ENCODE assay signal across 9 cellular contexts in the genomic region with DNA sequence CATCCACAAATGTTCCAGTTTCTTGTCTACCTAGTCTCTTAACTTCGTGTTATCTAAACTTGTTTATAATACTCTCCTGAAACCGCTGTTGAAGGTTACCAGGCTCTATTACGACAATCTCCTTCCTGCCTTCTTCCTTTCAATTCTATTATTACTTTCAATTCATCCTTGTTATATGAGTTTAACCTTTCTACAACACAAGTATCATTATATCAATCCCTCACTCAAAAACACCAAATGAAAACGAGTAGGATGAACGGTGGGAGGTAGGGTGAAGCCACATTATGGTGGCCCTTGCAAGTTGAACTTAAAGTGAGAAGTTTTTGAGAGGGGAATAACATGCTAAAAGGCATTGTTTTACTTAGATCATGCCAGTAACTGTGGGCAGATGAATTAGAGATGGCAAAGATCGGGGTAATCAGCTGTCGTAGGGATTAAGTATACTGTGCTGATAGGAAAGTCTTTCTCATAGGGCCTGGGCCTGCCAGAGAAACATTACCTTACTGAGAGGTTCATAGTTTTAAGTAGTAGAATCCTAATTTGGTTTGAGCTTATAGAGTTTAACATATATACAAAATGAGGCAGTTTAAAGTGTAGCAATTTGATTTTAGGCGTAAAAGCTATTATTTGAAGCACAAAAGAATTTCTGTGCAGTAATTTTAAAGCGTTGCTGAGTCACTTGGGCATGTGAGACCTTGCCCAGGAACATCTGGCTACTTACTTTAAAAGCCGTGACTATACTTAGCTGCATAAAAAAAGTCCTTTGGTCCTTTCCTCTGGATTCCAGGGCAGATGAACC. TPM values are rescaled to one million over a fixed set of nuclear protein-coding genes. Genes with fewer than 3 reads are reported as not detected.
A peak's percentile ranks its signal among the peaks of the same experiment; 100 is the strongest.
DNase-seq lines count a peak whose midpoint lies in the region; ATAC-seq, FAIRE-seq and TF ChIP-seq lines count a peak whose summit lies in the region.
"Had no signal": no experiment of that assay in that cellular context is flagged by ENCODE, and none has a peak within 500 bp of the region (broad histone marks: within the 10 kb centered on the region; RNA-seq: fewer than 3 reads in every experiment).

No MANE protein-coding gene starts in this region.

- no peak overlapping the region for H2AK5ac ChIP-seq in H9 (ENCODE audit: insufficient read length, low read length)

- H4K20me1 ChIP-seq in BLaER1 treated with 17β-estradiol and CSF1 and Interleukin-3, amounts not matched to agents 10 nM and 100 nM: no peaks in the 10 kb centered on the region
- no peaks in the 10 kb centered on the region for H4K20me1 ChIP-seq in H9 (ENCODE audit: control insufficient read depth, insufficient read depth, insufficient read length)

- no peak overlapping the region for H3K4me3 ChIP-seq in BLaER1 treated with 17β-estradiol and CSF1 and Interleukin-3, amounts not matched to agents 10 nM and 100 nM
- H3K4me3 ChIP-seq in small intestine (ENCODE audit: low read depth in 1 of 2, low read length in 2 of 2) (no peak overlapping the region), thyroid gland (replicated peaks in 1 of 3) (no peak overlapping the region)

- no peak overlapping the region for H3K14ac ChIP-seq in H9 (ENCODE audit: insufficient read depth, low read length)

- POLR2A ChIA-PET in activated B cell treated with CpG ODN at 0.5 μM for 24 hours (lab: Charles Lee): interaction anchor here (0.6 to 1.1 kb wide), 2 partner anchors 44 to 208 kb away, joined by 3 to 8 read pairs; partner anchors contain the start of gene SENP7

- H3K79me2 ChIP-seq in H9 (ENCODE audit: insufficient read depth, low read length): no peaks in the 10 kb centered on the region

- no peak overlapping the region for H4K8ac ChIP-seq in H9 (replicated peaks; ENCODE audit: insufficient read length, low read depth, low read length)

- no peaks in the 10 kb centered on the region for H3K36me3 ChIP-seq in BLaER1 treated with 17β-estradiol and CSF1 and Interleukin-3, amounts not matched to agents 10 nM and 100 nM
- H3K36me3 ChIP-seq in small intestine (ENCODE audit: control insufficient read depth in 2 of 2, insufficient read depth in 2 of 2, low read length in 2 of 2) (no peaks in the 10 kb centered on the region), thyroid gland (no peaks in the 10 kb centered on the region)

- no peaks in the 10 kb centered on the region for H3K9me3 Mint-ChIP-seq in H9
- H3K9me3 Mint-ChIP-seq in activated B cell treated with CpG ODN at 0.5 μM for 24 hours: no peaks in the 10 kb centered on the region

- H3K36me3 Mint-ChIP-seq in H9 (ENCODE audit: insufficient read depth in 1 of 3, low read depth in 3 of 3) (no peaks in the 10 kb centered on the region), activated B cell treated with CpG ODN at 0.5 μM for 24 hours (ENCODE audit: low read depth) (peaks cover 9% of the 10 kb centered on the region)

- no peak overlapping the region for H3K27ac Mint-ChIP-seq in H9
- peak overlapping the region; percentile 72 for H3K27ac Mint-ChIP-seq in activated B cell treated with CpG ODN at 0.5 μM for 24 hours

- peak overlapping the region in 10 of 11 experiments; percentile 0 to 87 (median 64); a peak in 15 of 22 replicates for H3K4me2 ChIP-seq in BLaER1 treated with 17β-estradiol and CSF1 and Interleukin-3, amounts not matched to agents 10 nM and 100 nM
- no peak overlapping the region for H3K4me2 ChIP-seq in H9 (ENCODE audit: insufficient read depth, insufficient read length, low read length)

- H2BK15ac ChIP-seq in H9 (ENCODE audit: low read depth, low read length): no peak overlapping the region

- FAIRE-seq in small intestine (lab: Jason Lieb, UNC): no peak

- ATAC-seq in activated B cell treated with CpG ODN at 0.5 μM for 24 hours (ENCODE audit: low read depth) (no peak), foreskin keratinocyte (peak; percentile 54), HG02610 (IDR thresholded peaks at IDR 0.05; ENCODE audit: unreplicated experiment) (no peak), GM21717 (IDR thresholded peaks at IDR 0.05; ENCODE audit: unreplicated experiment) (no peak)

- peak overlapping the region in 2 of 11 experiments; percentile 5 to 40; a peak in 3 of 22 replicates for H3K9ac ChIP-seq in BLaER1 treated with 17β-estradiol and CSF1 and Interleukin-3, amounts not matched to agents 10 nM and 100 nM
- no peak overlapping the region for H3K9ac ChIP-seq in H9 (ENCODE audit: extremely low read depth, insufficient read length, low read length)

- H3K27me3 ChIP-seq in BLaER1 treated with 17β-estradiol and CSF1 and Interleukin-3, amounts not matched to agents 10 nM and 100 nM: no peaks in the 10 kb centered on the region
- H3K27me3 ChIP-seq in H9 (ENCODE audit: insufficient read depth, low read length): no peaks in the 10 kb centered on the region
- H3K27me3 ChIP-seq in foreskin keratinocyte: no peaks in the 10 kb centered on the region
- no peaks in the 10 kb centered on the region for H3K27me3 ChIP-seq in small intestine (ENCODE audit: control insufficient read depth in 2 of 2, insufficient read depth in 2 of 2, low read length in 2 of 2)
- no peaks in the 10 kb centered on the region for H3K27me3 ChIP-seq in thyroid gland

- no peak overlapping the region for H3K4me3 Mint-ChIP-seq in H9
- H3K4me3 Mint-ChIP-seq in activated B cell treated with CpG ODN at 0.5 μM for 24 hours: no peak overlapping the region

- H3K4me1 ChIP-seq in BLaER1 treated with 17β-estradiol and CSF1 and Interleukin-3, amounts not matched to agents 10 nM and 100 nM: peaks cover 28 to 47% (median 38%) of the 10 kb centered on the region in 10 experiments
- H3K4me1 ChIP-seq in H9 (ENCODE audit: insufficient read depth, low read length) (no peaks in the 10 kb centered on the region), foreskin keratinocyte (peaks cover 20% of the 10 kb centered on the region), small intestine (ENCODE audit: control insufficient read depth in 2 of 2, insufficient read depth in 1 of 2, low read depth in 1 of 2, low read length in 1 of 2) (no peaks in the 10 kb centered on the region), thyroid gland (no peaks in the 10 kb centered on the region)

- intact Hi-C loops in activated B cell treated with CpG ODN at 0.5 μM for 24 hours (cut with micrococcal nuclease): loop anchor here (5.0 to 10.0 kb wide), 3 partner anchors 71 to 1676 kb away; no protein-coding TSS in a partner anchor
- intact Hi-C loops in thyroid gland (cut with DNase I): loop anchor here (10.0 kb wide), 1 partner anchor 54 kb away; the partner anchor contains the start of gene NXPE3

- H2AFZ ChIP-seq in H9 (ENCODE audit: low read length): peak overlapping the region; percentile 87

- H3K4me1 Mint-ChIP-seq in H9: peaks cover 15 to 18% of the 10 kb centered on the region in 2 experiments
- H3K4me1 Mint-ChIP-seq in activated B cell treated with CpG ODN at 0.5 μM for 24 hours: peaks cover 40% of the 10 kb centered on the region

- H3K27me3 Mint-ChIP-seq in H9 (ENCODE audit: low read depth) (no peaks in the 10 kb centered on the region), activated B cell treated with CpG ODN at 0.5 μM for 24 hours (no peaks in the 10 kb centered on the region)

- no peak overlapping the region for H4K91ac ChIP-seq in H9 (ENCODE audit: insufficient read length, low read depth, low read length)

- no peak overlapping the region for H3K56ac ChIP-seq in H9 (ENCODE audit: insufficient read length, low read depth, low read length)

- H3K18ac ChIP-seq in H9 (ENCODE audit: insufficient read length, low read depth, low read length): no peak overlapping the region

- no peak overlapping the region for H3K4ac ChIP-seq in H9 (ENCODE audit: low read depth, low read length)

- CTCF ChIA-PET in activated B cell treated with CpG ODN at 0.5 μM for 24 hours (lab: Charles Lee): interaction anchor here (1.8 to 2.3 kb wide), 3 partner anchors 35 to 504 kb away, joined by 5 to 6 read pairs (median 5); partner anchors contain the start of gene RPL24

- H3K23me2 ChIP-seq in H9 (ENCODE audit: insufficient read length, low read depth, low read length, poor library complexity, severe bottlenecking): peaks cover 6% of the 10 kb centered on the region

- H2BK5ac ChIP-seq in H9 (ENCODE audit: insufficient read length, low read length): no peak overlapping the region

- DNase-seq in H9: no peak
- no peak for DNase-seq in activated B cell treated with CpG ODN at 0.5 μM for 24 hours
- peak; percentile 83 to 91 for DNase-seq in foreskin keratinocyte
- DNase-seq in small intestine: no peak
- no peak for DNase-seq in thyroid gland
- DNase-seq: NCI-H2081 treated with DMSO at 0.1 percent for 48 hours had no signal

- no CpG with 5 or more reads among the region's 10 CpGs for WGBS in H9 (ENCODE audit: extremely low coverage, insufficient read length, low lambda C conversion rate)
- 59 to 73% (median 65%) methylated on average over 10 of the region's 10 CpGs for WGBS in small intestine, 3 donors
- 66 to 73% methylated on average over 10 of the region's 10 CpGs for WGBS in thyroid gland, 2 donors

- TF ChIP-seq CTCF in H9 (conservative IDR thresholded peaks at IDR 0.05) (no peak), activated B cell treated with CpG ODN at 0.5 μM for 24 hours (IDR thresholded peaks at IDR 0.05) (no peak), foreskin keratinocyte (conservative IDR thresholded peaks at IDR 0.05) (no peak), thyroid gland (IDR thresholded peaks at IDR 0.05) (no peak)

- no peaks in the 10 kb centered on the region for H3K9me3 ChIP-seq in BLaER1 treated with 17β-estradiol and CSF1 and Interleukin-3, amounts not matched to agents 10 nM and 100 nM (replicated peaks in 1 of 11)
- H3K9me3 ChIP-seq in H9 (ENCODE audit: control insufficient read depth, low read depth, low read length) (no peaks in the 10 kb centered on the region), small intestine (ENCODE audit: control insufficient read depth, low read depth) (no peaks in the 10 kb centered on the region), thyroid gland (no peaks in the 10 kb centered on the region)

- H3K27ac ChIP-seq in BLaER1 treated with 17β-estradiol and CSF1 and Interleukin-3, amounts not matched to agents 10 nM and 100 nM: peak overlapping the region in 9 of 11 experiments; percentile 23 to 68 (median 56); a peak in 16 of 22 replicates
- no peak overlapping the region for H3K27ac ChIP-seq in H9 (ENCODE audit: insufficient read length, low read depth, low read length)
- H3K27ac ChIP-seq in foreskin keratinocyte: peak overlapping the region; percentile 36
- H3K27ac ChIP-seq in small intestine (ENCODE audit: low read depth in 1 of 2, low read length in 1 of 2): peak overlapping the region in 1 of 2 donors; percentile 50
- no peak overlapping the region for H3K27ac ChIP-seq in thyroid gland

- no peak overlapping the region for H2BK120ac ChIP-seq in H9 (ENCODE audit: low read depth, low read length, poor library complexity, severe bottlenecking)

- no peak overlapping the region for H2BK12ac ChIP-seq in H9 (ENCODE audit: insufficient read length, low read depth, low read length)

- H3K79me1 ChIP-seq in H9 (ENCODE audit: insufficient read depth, low read depth, low read length, poor library complexity, severe bottlenecking): peaks cover 3% of the 10 kb centered on the region

- no peak overlapping the region for H2BK20ac ChIP-seq in H9 (ENCODE audit: low read depth, low read length, poor library complexity, severe bottlenecking)

- no peak for TF ChIP-seq POLR2A in thyroid gland (IDR thresholded peaks at IDR 0.05)

- H3T11ph ChIP-seq in H9 (ENCODE audit: low read length): no peak overlapping the region

- H3K23ac ChIP-seq in H9 (ENCODE audit: insufficient read length, low read depth, low read length): no peak overlapping the region

- no peak overlapping the region for H4K5ac ChIP-seq in H9 (ENCODE audit: insufficient read length, low read depth, low read length)

RNA-seq across cellular contexts. Expression of gene CEP97, which starts 3.4 kb away (rescaled TPM):
- total RNA-seq in H9 (2021) (12.4 and 13.9 TPM in 2 replicates), activated B cell treated with CpG ODN at 0.5 μM for 24 hours (7.3 and 7.9 TPM in 2 replicates), foreskin keratinocyte (11.1 and 12.0 TPM in 2 replicates), thyroid gland (10 to 100 TPM in 1 of 4 donors, 1 to 10 TPM in 3; 7.3 to 13.3 (median 8.2) TPM)
- polyA plus RNA-seq in foreskin keratinocyte (1.0 and 1.4 TPM in 2 replicates), small intestine (1 to 10 TPM in 1 of 3 donors, under 1 TPM in 2; 0.27 to 2.2 (median 0.89) TPM)

RNA-seq across cellular contexts. Expression of gene RPL24, which starts 34.5 kb away (rescaled TPM):
- total RNA-seq in H9 (2021) (1,904 and 1,919 TPM in 2 replicates), activated B cell treated with CpG ODN at 0.5 μM for 24 hours (1,431 and 1,623 TPM in 2 replicates), foreskin keratinocyte (983 and 1,035 TPM in 2 replicates), thyroid gland (1,000 to 10,000 TPM in 3 of 4 donors, 100 to 1,000 TPM in 1; 958 to 1,885 (median 1,354) TPM)
- polyA plus RNA-seq in foreskin keratinocyte (1,671 and 1,692 TPM in 2 replicates), small intestine (1,000 to 10,000 TPM; 1,703 to 2,570 (median 2,486) TPM)

RNA-seq across cellular contexts. Expression of gene ZBTB11, which starts 44.1 kb away (rescaled TPM):
- total RNA-seq in H9 (2021): 14.8 and 15.8 TPM in 2 replicates
- total RNA-seq in activated B cell treated with CpG ODN at 0.5 μM for 24 hours: 26.2 and 28.7 TPM in 2 replicates
- total RNA-seq in foreskin keratinocyte: 19.7 and 20.5 TPM in 2 replicates
- 3.3 and 3.7 TPM in 2 replicates for polyA plus RNA-seq in foreskin keratinocyte
- polyA plus RNA-seq in small intestine: 1 to 10 TPM; 5.4 to 6.7 (median 5.8) TPM
- total RNA-seq in thyroid gland: 10 to 100 TPM; 28.0 to 43.6 (median 35.9) TPM

RNA-seq across cellular contexts. Expression of gene NXPE3, which starts 58.0 kb away (rescaled TPM):
- total RNA-seq in H9 (2021) (15.9 and 16.6 TPM in 2 replicates), activated B cell treated with CpG ODN at 0.5 μM for 24 hours (15.8 and 16.0 TPM in 2 replicates), foreskin keratinocyte (14.9 and 16.8 TPM in 2 replicates), thyroid gland (10 to 100 TPM; 10.5 to 18.9 (median 13.2) TPM)
- polyA plus RNA-seq in foreskin keratinocyte (7.6 and 7.8 TPM in 2 replicates), small intestine (1 to 10 TPM in 1 of 3 donors, under 1 TPM in 2; 0.45 to 5.4 (median 0.81) TPM)

Comparison
In these comparisons a context has a peak if more than half of its experiments do, and no peak if none do; other contexts are left out.
1. H3K27ac ChIP-seq: peak in BLaER1 treated with 17β-estradiol and CSF1 and Interleukin-3, amounts not matched to agents 10 nM and 100 nM (9 of 11) and foreskin keratinocyte (single experiment); none in H9 (single experiment) and thyroid gland (0 of 3).
2. DNase-seq: peak in foreskin keratinocyte (2 of 2); none in H9 (single experiment), activated B cell treated with CpG ODN at 0.5 μM for 24 hours (single experiment), small intestine (single experiment) and thyroid gland (0 of 2).